ENCODE assay signal across 1 cellular context in genomic region chr18:60649107-60649506, GRCh38.
TF ChIP-seq lines count a peak whose summit lies in the region.

No MANE protein-coding gene starts in this region.

TF ChIP-seq in GM12878, 131 proteins besides CTCF, POLR2A, EP300 and RAD21 (continued from another document):
- TF ChIP-seq POU2F2 (IDR thresholded peaks at IDR 0.05; ENCODE audit: borderline replicate concordance, low read depth, low read length) = peak; percentile 93
- no peak for TF ChIP-seq BACH1 (IDR thresholded peaks at IDR 0.05; ENCODE audit: borderline replicate concordance)
- TF ChIP-seq ATF2 (IDR thresholded peaks at IDR 0.05; ENCODE audit: low read length) = no peak
- TF ChIP-seq, protein P1, sequence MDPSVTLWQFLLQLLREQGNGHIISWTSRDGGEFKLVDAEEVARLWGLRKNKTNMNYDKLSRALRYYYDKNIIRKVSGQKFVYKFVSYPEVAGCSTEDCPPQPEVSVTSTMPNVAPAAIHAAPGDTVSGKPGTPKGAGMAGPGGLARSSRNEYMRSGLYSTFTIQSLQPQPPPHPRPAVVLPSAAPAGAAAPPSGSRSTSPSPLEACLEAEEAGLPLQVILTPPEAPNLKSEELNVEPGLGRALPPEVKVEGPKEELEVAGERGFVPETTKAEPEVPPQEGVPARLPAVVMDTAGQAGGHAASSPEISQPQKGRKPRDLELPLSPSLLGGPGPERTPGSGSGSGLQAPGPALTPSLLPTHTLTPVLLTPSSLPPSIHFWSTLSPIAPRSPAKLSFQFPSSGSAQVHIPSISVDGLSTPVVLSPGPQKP (IDR thresholded peaks at IDR 0.05; ENCODE audit: low read depth, low read length) = no peak
- no peak for TF ChIP-seq NR2F1 (conservative IDR thresholded peaks at IDR 0.05)
TF ChIP-seq in GM12878: peak in this region for 7.
